In the genomic region with DNA sequence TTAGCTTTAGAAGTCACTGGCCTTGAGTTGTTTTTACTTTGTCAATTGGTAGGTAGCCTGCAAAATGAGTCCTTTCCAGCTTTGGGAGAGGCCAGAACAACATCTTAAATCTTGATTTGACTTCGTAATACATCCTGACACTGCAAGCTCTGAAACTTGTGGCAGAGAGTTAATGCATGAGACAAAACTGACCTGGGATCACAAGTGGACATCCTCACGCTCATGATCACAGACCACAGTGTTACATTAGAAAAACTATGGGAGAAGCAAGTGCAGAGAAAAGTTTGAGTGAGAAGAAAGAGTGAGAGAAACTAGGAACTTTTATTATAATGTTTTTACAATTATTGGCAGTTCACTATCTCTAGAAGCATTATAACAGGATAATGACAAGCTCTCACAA, we compare ENCODE assay signal across 2 cellular contexts.
TF ChIP-seq lines count a peak whose summit lies in the region.

No MANE protein-coding gene starts in this region.

TF ChIP-seq in IMR-90, 13 proteins besides CTCF, POLR2A, EP300 and RAD21:
- no peak for TF ChIP-seq NFE2L2 (IDR thresholded peaks at IDR 0.05; ENCODE audit: low read depth, low read length)
- TF ChIP-seq BHLHE40 (IDR thresholded peaks at IDR 0.05; ENCODE audit: low read depth, low read length) = no peak
- no peak for TF ChIP-seq MAFK (IDR thresholded peaks at IDR 0.05; ENCODE audit: low read depth, low read length)
- TF ChIP-seq MAZ (IDR thresholded peaks at IDR 0.05; ENCODE audit: borderline replicate concordance, low read depth, low read length) = no peak
- TF ChIP-seq RFX5 (IDR thresholded peaks at IDR 0.05; ENCODE audit: low read depth, low read length) = no peak
- no peak for TF ChIP-seq SMC3 (IDR thresholded peaks at IDR 0.05; ENCODE audit: low read depth, low read length)
- no peak for TF ChIP-seq RCOR1 (IDR thresholded peaks at IDR 0.05; ENCODE audit: insufficient replicate concordance, low read length)
- no peak for TF ChIP-seq FOS (IDR thresholded peaks at IDR 0.05; ENCODE audit: low read depth, low read length)
- TF ChIP-seq, protein P1, sequence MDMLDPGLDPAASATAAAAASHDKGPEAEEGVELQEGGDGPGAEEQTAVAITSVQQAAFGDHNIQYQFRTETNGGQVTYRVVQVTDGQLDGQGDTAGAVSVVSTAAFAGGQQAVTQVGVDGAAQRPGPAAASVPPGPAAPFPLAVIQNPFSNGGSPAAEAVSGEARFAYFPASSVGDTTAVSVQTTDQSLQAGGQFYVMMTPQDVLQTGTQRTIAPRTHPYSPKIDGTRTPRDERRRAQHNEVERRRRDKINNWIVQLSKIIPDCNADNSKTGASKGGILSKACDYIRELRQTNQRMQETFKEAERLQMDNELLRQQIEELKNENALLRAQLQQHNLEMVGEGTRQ (IDR thresholded peaks at IDR 0.05; ENCODE audit: low read depth, low read length) = no peak
- no peak for TF ChIP-seq CHD1 (IDR thresholded peaks at IDR 0.05; ENCODE audit: low read depth, low read length)
- TF ChIP-seq CEBPB (IDR thresholded peaks at IDR 0.05; ENCODE audit: low read depth, low read length) = no peak
- TF ChIP-seq, protein P2, sequence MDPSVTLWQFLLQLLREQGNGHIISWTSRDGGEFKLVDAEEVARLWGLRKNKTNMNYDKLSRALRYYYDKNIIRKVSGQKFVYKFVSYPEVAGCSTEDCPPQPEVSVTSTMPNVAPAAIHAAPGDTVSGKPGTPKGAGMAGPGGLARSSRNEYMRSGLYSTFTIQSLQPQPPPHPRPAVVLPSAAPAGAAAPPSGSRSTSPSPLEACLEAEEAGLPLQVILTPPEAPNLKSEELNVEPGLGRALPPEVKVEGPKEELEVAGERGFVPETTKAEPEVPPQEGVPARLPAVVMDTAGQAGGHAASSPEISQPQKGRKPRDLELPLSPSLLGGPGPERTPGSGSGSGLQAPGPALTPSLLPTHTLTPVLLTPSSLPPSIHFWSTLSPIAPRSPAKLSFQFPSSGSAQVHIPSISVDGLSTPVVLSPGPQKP (IDR thresholded peaks at IDR 0.05; ENCODE audit: borderline replicate concordance, low read depth, low read length) = no peak
- TF ChIP-seq MXI1 (IDR thresholded peaks at IDR 0.05; ENCODE audit: borderline replicate concordance, low read depth, low read length) = no peak

TF ChIP-seq in endothelial cell of umbilical vein, 7 proteins besides CTCF, POLR2A, EP300 and RAD21 (continued from another document):
- no peak for TF ChIP-seq MYC (IDR thresholded peaks at IDR 0.05; ENCODE audit: low read depth, low read length)
- no peak for TF ChIP-seq JUN (IDR thresholded peaks at IDR 0.05; ENCODE audit: borderline replicate concordance, insufficient read depth, insufficient read length, low read depth)
- no peak for TF ChIP-seq FOS (IDR thresholded peaks at IDR 0.05; ENCODE audit: borderline replicate concordance, insufficient read depth, low read length)
- peak; percentile 7 for TF ChIP-seq GATA2 (IDR thresholded peaks at IDR 0.05; ENCODE audit: insufficient read depth, insufficient read length, low read depth, low read length)
- TF ChIP-seq EZH2 (IDR thresholded peaks at IDR 0.05; ENCODE audit: borderline replicate concordance, low read depth, low read length, severe bottlenecking) = no peak
- no peak for TF ChIP-seq MAX (IDR thresholded peaks at IDR 0.05; ENCODE audit: insufficient read depth, insufficient read length)
TF ChIP-seq in endothelial cell of umbilical vein: peak in this region for 1.
